Comparison of ENCODE assay signal across 9 cellular contexts in genomic region chr19:952680-953500, GRCh38. TPM values are rescaled to one million over a fixed set of nuclear protein-coding genes. Genes with fewer than 3 reads are reported as not detected.
DNase-seq lines count a peak whose midpoint lies in the region; ATAC-seq, FAIRE-seq and TF ChIP-seq lines count a peak whose summit lies in the region.
"Had no signal": no experiment of that assay in that cellular context is flagged by ENCODE, and none has a peak within 500 bp of the region (broad histone marks: within the 10 kb centered on the region; RNA-seq: fewer than 3 reads in every experiment).

No MANE protein-coding gene starts in this region.

- H3K27ac Mint-ChIP-seq in CD8-positive, alpha-beta T cell = no peak overlapping the region
- peak overlapping the region in 2 of 9 donors; percentile 24 to 58 for H3K27ac Mint-ChIP-seq in naive thymus-derived CD4-positive, alpha-beta T cell

- H3K4me3 Mint-ChIP-seq in CD8-positive, alpha-beta T cell = peak overlapping the region; percentile 11
- H3K4me3 Mint-ChIP-seq in naive thymus-derived CD4-positive, alpha-beta T cell = peak overlapping the region in 5 of 10 donors; percentile 40 to 70 (median 51)

- POLR2A ChIA-PET in CD8-positive, alpha-beta T cell (lab: Charles Lee) = no interaction called here
- POLR2A ChIA-PET in naive thymus-derived CD4-positive, alpha-beta T cell (lab: Charles Lee) = interaction anchor here (0.7 to 0.9 kb wide), 2 partner anchors 316 to 961 kb away, joined by 3 to 4 read pairs; partner anchors contain the start of gene CIRBP

- TF ChIP-seq CTCF in CD8-positive, alpha-beta T cell (IDR thresholded peaks at IDR 0.05) = no peak
- no peak for TF ChIP-seq CTCF in bronchial epithelial cell (IDR thresholded peaks at IDR 0.05; ENCODE audit: insufficient read depth, low read length, severe bottlenecking)

- DNase-seq in CD8-positive, alpha-beta T cell = peak in 1 of 7 experiments; percentile 61
- DNase-seq in bronchial epithelial cell (ENCODE audit: low read depth) (peak; percentile 46), nucleus accumbens (lab: John Stamatoyannopoulos, UW) (no peak), NCI-H2227 treated with DMSO at 0.1 percent for 48 hours (lab: John Stamatoyannopoulos, UW) (no peak)
- no peak for DNase-seq in naive thymus-derived CD4-positive, alpha-beta T cell
- DNase-seq: activated CD4-positive, alpha-beta T cell treated with anti-CD3 and anti-CD28 coated beads, Interleukin-2, amount 50 U/mL, for 48 hours had no signal

- H3K27me3 ChIP-seq in CD8-positive, alpha-beta T cell (ENCODE audit: insufficient read depth, low read length) = no peaks in the 10 kb centered on the region
- H3K27me3 ChIP-seq in HUES48 (ENCODE audit: control insufficient read depth, insufficient read depth, low read length) = no peaks in the 10 kb centered on the region
- no peaks in the 10 kb centered on the region for H3K27me3 ChIP-seq in bronchial epithelial cell (ENCODE audit: control insufficient read depth, insufficient read depth, low read length)
- H3K27me3 ChIP-seq in naive thymus-derived CD4-positive, alpha-beta T cell (ENCODE audit: control insufficient read depth in 2 of 2, insufficient read depth in 2 of 2, low read length in 2 of 2) = no peaks in the 10 kb centered on the region

- intact Hi-C loops in CD8-positive, alpha-beta T cell (cut with DNase I, micrococcal nuclease) = no loop called here
- intact Hi-C loops in naive thymus-derived CD4-positive, alpha-beta T cell (cut with micrococcal nuclease) = no loop called here

- CTCF ChIA-PET in CD8-positive, alpha-beta T cell (lab: Charles Lee) = interaction anchor here (1.7 kb wide), 1 partner anchor 18 kb away, joined by 4 read pairs; no protein-coding TSS in a partner anchor
- CTCF ChIA-PET in naive thymus-derived CD4-positive, alpha-beta T cell (lab: Charles Lee) = no interaction called here

- FAIRE-seq in bronchial epithelial cell (lab: Jason Lieb, UNC) = no peak

- H3K9me3 Mint-ChIP-seq in CD8-positive, alpha-beta T cell = no peaks in the 10 kb centered on the region
- no peaks in the 10 kb centered on the region for H3K9me3 Mint-ChIP-seq in naive thymus-derived CD4-positive, alpha-beta T cell

- H3K27me3 Mint-ChIP-seq in CD8-positive, alpha-beta T cell (ENCODE audit: low read depth) = no peaks in the 10 kb centered on the region
- H3K27me3 Mint-ChIP-seq in naive thymus-derived CD4-positive, alpha-beta T cell = no peaks in the 10 kb centered on the region

- H3K36me3 ChIP-seq in CD8-positive, alpha-beta T cell (ENCODE audit: insufficient read depth, low read length) = no peaks in the 10 kb centered on the region
- H3K36me3 ChIP-seq in HUES48 (ENCODE audit: control insufficient read depth, insufficient read depth, low read length) (no peaks in the 10 kb centered on the region), bronchial epithelial cell (ENCODE audit: control insufficient read depth, insufficient read depth, low read length) (no peaks in the 10 kb centered on the region)
- no peaks in the 10 kb centered on the region for H3K36me3 ChIP-seq in naive thymus-derived CD4-positive, alpha-beta T cell (ENCODE audit: control insufficient read depth in 2 of 3, insufficient read depth in 3 of 3, low read length in 3 of 3)

- no peaks in the 10 kb centered on the region for H3K9me3 ChIP-seq in CD8-positive, alpha-beta T cell (ENCODE audit: low read length)
- H3K9me3 ChIP-seq in HUES48 (ENCODE audit: control insufficient read depth, insufficient read depth, low read length) = no peaks in the 10 kb centered on the region
- no peaks in the 10 kb centered on the region for H3K9me3 ChIP-seq in naive thymus-derived CD4-positive, alpha-beta T cell (ENCODE audit: control insufficient read depth in 2 of 3, low read length in 3 of 3)

- H3K4me3 ChIP-seq in CD8-positive, alpha-beta T cell (ENCODE audit: low read depth, low read length) = no peak overlapping the region
- H3K4me3 ChIP-seq in HUES48 (ENCODE audit: low read depth, low read length) (no peak overlapping the region; the same call in 1 of the 2 replicates), bronchial epithelial cell (ENCODE audit: low read depth, low read length) (peak overlapping the region; percentile 17)
- no peak overlapping the region for H3K4me3 ChIP-seq in naive thymus-derived CD4-positive, alpha-beta T cell (ENCODE audit: low read length)

- peaks cover 5% of the 10 kb centered on the region for H3K4me1 Mint-ChIP-seq in CD8-positive, alpha-beta T cell (ENCODE audit: low read depth)
- H3K4me1 Mint-ChIP-seq in naive thymus-derived CD4-positive, alpha-beta T cell = peaks cover 0 to 11% (median 0%) of the 10 kb centered on the region in 7 donors

- H3K4me1 ChIP-seq in CD8-positive, alpha-beta T cell (ENCODE audit: insufficient read depth, low read length) = peaks cover 18% of the 10 kb centered on the region
- peaks cover 18% of the 10 kb centered on the region for H3K4me1 ChIP-seq in HUES48 (ENCODE audit: control insufficient read depth, insufficient read depth, low read length)
- H3K4me1 ChIP-seq in naive thymus-derived CD4-positive, alpha-beta T cell (ENCODE audit: control insufficient read depth in 2 of 2, insufficient read depth in 2 of 2, low read length in 2 of 2) = peaks cover 6 to 11% of the 10 kb centered on the region in 2 donors

- ATAC-seq in CD8-positive, alpha-beta T cell = no peak
- peak; percentile 24 for ATAC-seq in naive thymus-derived CD4-positive, alpha-beta T cell
- ATAC-seq in HG02588 (IDR thresholded peaks at IDR 0.05; ENCODE audit: unreplicated experiment) = no peak
- no peak for ATAC-seq in HG03442 (IDR thresholded peaks at IDR 0.05; ENCODE audit: unreplicated experiment)

- no peaks in the 10 kb centered on the region for H3K36me3 Mint-ChIP-seq in CD8-positive, alpha-beta T cell
- no peaks in the 10 kb centered on the region for H3K36me3 Mint-ChIP-seq in naive thymus-derived CD4-positive, alpha-beta T cell

- no peak overlapping the region for H3K27ac ChIP-seq in CD8-positive, alpha-beta T cell (ENCODE audit: low read depth, low read length)
- H3K27ac ChIP-seq in HUES48 (ENCODE audit: low read depth, low read length) = peak overlapping the region; percentile 78
- H3K27ac ChIP-seq in naive thymus-derived CD4-positive, alpha-beta T cell (ENCODE audit: low read depth, low read length) = no peak overlapping the region

- H3K9ac ChIP-seq in HUES48 (ENCODE audit: low read depth, low read length) = no peak overlapping the region

RNA-seq across cellular contexts. Expression of gene ARID3A, which starts 27.1 kb away (rescaled TPM):
- 1 to 10 TPM; 2.0 to 2.7 TPM for total RNA-seq in CD8-positive, alpha-beta T cell
- 15.8 and 16.0 TPM in 2 replicates for total RNA-seq in bronchial epithelial cell
- total RNA-seq in naive thymus-derived CD4-positive, alpha-beta T cell = 10 to 100 TPM in 3 of 5 experiments, 1 to 10 TPM in 2; 7.1 to 33.1 (median 10.2) TPM
- polyA plus RNA-seq in naive thymus-derived CD4-positive, alpha-beta T cell = under 1 TPM; 0.57 to 0.95 TPM

RNA-seq across cellular contexts. Expression of gene WDR18, which starts 31.3 kb away (rescaled TPM):
- 10 to 100 TPM; 20.6 to 22.7 TPM for total RNA-seq in CD8-positive, alpha-beta T cell
- total RNA-seq in bronchial epithelial cell = 36.3 and 68.2 TPM in 2 replicates
- 10 to 100 TPM; 20.7 to 63.8 (median 48.5) TPM for total RNA-seq in naive thymus-derived CD4-positive, alpha-beta T cell
- 10 to 100 TPM; 69.8 to 74.4 TPM for polyA plus RNA-seq in naive thymus-derived CD4-positive, alpha-beta T cell

RNA-seq across cellular contexts. Expression of gene KISS1R, which starts 35.8 kb away (rescaled TPM):
- under 1 TPM; 0.81 to 0.90 TPM for total RNA-seq in CD8-positive, alpha-beta T cell
- total RNA-seq in bronchial epithelial cell = 0.13 TPM in 1 of 2 replicates, not detected in the other
- total RNA-seq in naive thymus-derived CD4-positive, alpha-beta T cell = 1 to 10 TPM; 1.1 to 3.0 (median 1.7) TPM
- polyA plus RNA-seq in naive thymus-derived CD4-positive, alpha-beta T cell = under 1 TPM; 0.72 to 0.85 TPM

RNA-seq across cellular contexts. Expression of gene R3HDM4, which starts 39.9 kb away (rescaled TPM):
- total RNA-seq in CD8-positive, alpha-beta T cell = 100 to 1,000 TPM; 242 to 261 TPM
- total RNA-seq in bronchial epithelial cell = 35.8 and 46.1 TPM in 2 replicates
- total RNA-seq in naive thymus-derived CD4-positive, alpha-beta T cell = 100 to 1,000 TPM; 123 to 219 (median 184) TPM
- 100 to 1,000 TPM; 195 to 251 TPM for polyA plus RNA-seq in naive thymus-derived CD4-positive, alpha-beta T cell

RNA-seq across cellular contexts. Expression of gene GRIN3B, which starts 47.3 kb away (rescaled TPM):
- under 1 TPM; 0.35 to 0.53 TPM for total RNA-seq in CD8-positive, alpha-beta T cell
- total RNA-seq in bronchial epithelial cell = 0.26 and 0.38 TPM in 2 replicates
- total RNA-seq in naive thymus-derived CD4-positive, alpha-beta T cell = under 1 TPM in 3 of 5 experiments, not detected in 2; 0.10 to 0.56 (median 0.19) TPM
- polyA plus RNA-seq in naive thymus-derived CD4-positive, alpha-beta T cell = not detected
